In genomic region chr5:132259061-132259851, GRCh38 we compare ENCODE assay signal across 8 cellular contexts. TPM values are rescaled to one million over a fixed set of nuclear protein-coding genes. Genes with fewer than 3 reads are reported as not detected.
A peak's percentile ranks its signal among the peaks of the same experiment; 100 is the strongest.
DNase-seq lines count a peak whose midpoint lies in the region; ATAC-seq and TF ChIP-seq lines count a peak whose summit lies in the region.

No MANE protein-coding gene starts in this region.

- H3K27ac Mint-ChIP-seq in MCF 10A (ENCODE audit: low read depth, unreplicated experiment) = peak overlapping the region; percentile 74

- no peak overlapping the region for H3K27ac ChIP-seq in HUES64 (ENCODE audit: low read depth, low read length)
- H3K27ac ChIP-seq in suprapubic skin = peak overlapping the region; percentile 91

- no peaks in the 10 kb centered on the region for H3K9me3 ChIP-seq in HUES64 (ENCODE audit: insufficient read depth, low read depth, low read length)
- H3K9me3 ChIP-seq in suprapubic skin = no peaks in the 10 kb centered on the region

- no peak for TF ChIP-seq CTCF in MCF 10A (IDR thresholded peaks at IDR 0.05; ENCODE audit: unreplicated experiment)
- no peak for TF ChIP-seq CTCF in suprapubic skin (IDR thresholded peaks at IDR 0.05)

- BruUV-seq in MCF 10A (replicated peaks; lab: Mats Ljungman, UMichigan) = no TSS peak

- H3K9me3 Mint-ChIP-seq in MCF 10A (ENCODE audit: unreplicated experiment) = no peaks in the 10 kb centered on the region

- CTCF ChIA-PET in MCF 10A (lab: Yijun Ruan, JAX) = interaction anchor here (0.6 to 6.3 kb wide), 9 partner anchors 13 to 159 kb away, joined by 3 to 43 read pairs (median 5); partner anchors contain the start of genes P4HA2 and SLC22A4

- H3K4me1 ChIP-seq in HUES64 (ENCODE audit: insufficient read depth, low read length) (peaks cover 21% of the 10 kb centered on the region), suprapubic skin (peaks cover 84% of the 10 kb centered on the region)

- no peaks in the 10 kb centered on the region for H3K36me3 ChIP-seq in HUES64 (ENCODE audit: insufficient read depth, low read length)
- H3K36me3 ChIP-seq in suprapubic skin = peaks cover 16% of the 10 kb centered on the region

- H3K4me1 Mint-ChIP-seq in MCF 10A (ENCODE audit: insufficient read depth, unreplicated experiment) = peaks cover 68% of the 10 kb centered on the region

- peak; percentile 78 for DNase-seq in MCF 10A (ENCODE audit: unreplicated experiment)
- peak in 1 of 2 donors; percentile 78 for DNase-seq in left colon
- peak; percentile 87 to 90 for DNase-seq in suprapubic skin (ENCODE audit: low spot score in 2 of 2)
- DNase-seq in NCI-H1105 (lab: John Stamatoyannopoulos, UW) = no peak
- DNase-seq in activated T-cell treated with anti-CD3 and anti-CD28 coated beads for 4 hours = no peak

- ATAC-seq in left colon = peak; percentile 18
- ATAC-seq in GM19395 (IDR thresholded peaks at IDR 0.05; ENCODE audit: unreplicated experiment) = no peak
- ATAC-seq in GM21529 (IDR thresholded peaks at IDR 0.05; ENCODE audit: unreplicated experiment) = no peak

- peak overlapping the region; percentile 83 for H3K4me3 Mint-ChIP-seq in MCF 10A (ENCODE audit: unreplicated experiment)

- 0 out of 2 replicates have a peak overlapping the region, but pooled peaks have one; percentile 19 for H3K9ac ChIP-seq in HUES64 (ENCODE audit: low read depth, low read length)

- peaks cover 21% of the 10 kb centered on the region for H3K27me3 ChIP-seq in HUES64 (ENCODE audit: insufficient read depth, low read length)
- H3K27me3 ChIP-seq in suprapubic skin = no peaks in the 10 kb centered on the region

- TF ChIP-seq EP300 in suprapubic skin (IDR thresholded peaks at IDR 0.05) = peak; percentile 26

- WGBS in HUES64 = 81% methylated on average over 24 of the region's 24 CpGs
- 23% methylated on average over 13 of the region's 24 CpGs for WGBS in suprapubic skin

- no peaks in the 10 kb centered on the region for H3K27me3 Mint-ChIP-seq in MCF 10A (ENCODE audit: insufficient read depth, unreplicated experiment)

- peaks cover 25% of the 10 kb centered on the region for H3K36me3 Mint-ChIP-seq in MCF 10A (ENCODE audit: insufficient read depth, unreplicated experiment)

- intact Hi-C loops in MCF 10A (cut with micrococcal nuclease) (loop anchor here (2.0 kb wide), 1 partner anchor 20 kb away; no protein-coding TSS in a partner anchor), left colon (cut with DNase I, micrococcal nuclease) (no loop called here)

- POLR2A ChIA-PET in MCF 10A (lab: Yijun Ruan, JAX) = interaction anchor here (0.6 to 5.2 kb wide), 21 partner anchors 10 to 239 kb away, joined by 3 to 56 read pairs (median 4); partner anchors contain the start of genes IRF1, P4HA2 and SLC22A4

- TF ChIP-seq POLR2A in suprapubic skin (IDR thresholded peaks at IDR 0.05) = peak in 1 of 2 donors; percentile 22

- no peak overlapping the region for H3K4me3 ChIP-seq in HUES64 (ENCODE audit: low read length)
- peak overlapping the region; percentile 60 for H3K4me3 ChIP-seq in suprapubic skin

RNA-seq across cellular contexts. Expression of gene PDLIM4, which starts 1.8 kb away (rescaled TPM):
- 8.4 TPM for polyA plus RNA-seq in HUES64 (2013, experiment 1 of 2)
- 15.5 TPM for polyA plus RNA-seq in HUES64 (2013, experiment 2 of 2)
- 91.4 and 101 TPM in 2 replicates for total RNA-seq in MCF 10A (2022)
- total RNA-seq in left colon = 10 to 100 TPM in 1 of 2 donors, 1 to 10 TPM in 1; 1.5 to 11.9 TPM
- 100 to 1,000 TPM; 110 to 128 (median 114) TPM for total RNA-seq in suprapubic skin

RNA-seq across cellular contexts. Expression of gene P4HA2, which starts 31.6 kb away (rescaled TPM):
- 3.6 TPM for polyA plus RNA-seq in HUES64 (2013, experiment 1 of 2)
- polyA plus RNA-seq in HUES64 (2013, experiment 2 of 2) = 6.5 TPM
- 53.1 and 91.1 TPM in 2 replicates for total RNA-seq in MCF 10A (2022)
- total RNA-seq in left colon = 10 to 100 TPM; 56.7 to 69.4 TPM
- total RNA-seq in suprapubic skin = 10 to 100 TPM; 23.9 to 42.0 (median 30.9) TPM

RNA-seq across cellular contexts. Expression of gene SLC22A4, which starts 34.9 kb away (rescaled TPM):
- polyA plus RNA-seq in HUES64 (2013, experiment 1 of 2) = 0.25 TPM
- not detected for polyA plus RNA-seq in HUES64 (2013, experiment 2 of 2)
- total RNA-seq in MCF 10A (2022) (13.5 and 17.5 TPM in 2 replicates), left colon (1 to 10 TPM; 3.8 to 7.3 TPM), suprapubic skin (1 to 10 TPM in 3 of 4 donors, under 1 TPM in 1; 0.32 to 1.9 (median 1.3) TPM)

Comparison
In these comparisons a context has a peak if more than half of its experiments do, and no peak if none do; other contexts are left out.
1. DNase-seq: peak in MCF 10A (single experiment) and suprapubic skin (2 of 2); none in NCI-H1105 (single experiment) and activated T-cell treated with anti-CD3 and anti-CD28 coated beads for 4 hours (single experiment).